Comparison of ENCODE assay signal across 8 cellular contexts in the genomic region with DNA sequence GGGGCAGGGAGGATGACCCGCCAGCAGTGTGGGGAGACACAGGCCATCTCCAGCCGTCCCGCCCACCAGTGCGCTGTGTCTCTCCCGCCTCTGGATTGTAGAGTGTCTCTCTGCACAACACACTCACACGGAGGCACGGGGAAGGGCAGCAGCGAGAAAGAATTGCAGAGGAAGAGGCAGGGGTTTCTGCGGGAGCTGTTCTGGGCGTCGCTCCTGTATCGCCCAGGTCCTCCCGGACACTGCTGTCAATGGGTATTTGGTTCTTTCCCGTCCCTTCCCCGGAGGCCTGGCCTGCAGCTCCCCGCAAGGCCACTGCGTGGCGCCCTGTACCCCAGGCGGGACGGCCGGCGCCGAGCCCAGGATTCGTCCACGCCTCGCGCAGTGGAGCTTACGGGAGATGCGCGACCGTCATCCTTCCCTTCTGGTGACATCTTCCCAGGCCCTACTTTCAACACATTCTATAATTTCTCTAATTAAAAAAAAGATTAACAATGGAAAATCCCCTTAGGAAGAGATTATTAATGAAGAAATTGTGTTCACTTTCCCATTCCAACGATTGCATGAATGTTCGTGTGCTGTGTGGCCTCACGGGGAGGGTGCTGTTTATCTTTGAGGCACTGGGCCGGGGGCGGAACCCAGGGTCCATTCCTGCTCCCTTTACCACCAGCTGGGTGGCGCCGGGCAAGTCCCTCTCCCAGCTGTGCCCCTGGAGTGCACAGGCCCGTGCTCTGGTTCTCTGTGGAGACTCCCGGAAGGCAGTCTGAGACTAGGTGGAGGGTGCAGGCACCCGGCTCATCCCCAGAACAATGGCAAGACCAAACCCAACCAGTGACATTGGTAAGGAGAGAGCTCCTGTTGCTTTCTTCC.
DNase-seq lines count a peak whose midpoint lies in the region; TF ChIP-seq lines count a peak whose summit lies in the region.

No MANE protein-coding gene starts in this region.

- H3K27me3 ChIP-seq in WERI-Rb-1 (ENCODE audit: insufficient read depth, low read depth, severe bottlenecking), result peaks cover 53% of the 10 kb centered on the region

- TF ChIP-seq CTCF in WERI-Rb-1 (IDR thresholded peaks at IDR 0.05; ENCODE audit: low read depth, low read length) (peak; percentile 99), type B pancreatic cell (conservative IDR thresholded peaks at IDR 0.05) (peak; percentile 89), lower leg skin (IDR thresholded peaks at IDR 0.05) (no peak)

- peak in 2 of 3 donors; percentile 1 to 4 for DNase-seq in stimulated activated CD4-positive, alpha-beta T cell treated with anti-CD3 and anti-CD28 coated beads, Interleukin-12 subunit alpha, Interleukin-12 subunit beta, amount 100 ng/mL, for 48 hours (ENCODE audit: low read depth in 2 of 3, low spot score in 1 of 3)
- no peak for DNase-seq in stimulated activated CD4-positive, alpha-beta T cell treated with anti-CD3 and anti-CD28 coated beads, Interleukin-4, amount 100 ng/mL, for 4 hours
- DNase-seq in WERI-Rb-1 (peak; percentile 79), iPS-NIHi7 (ENCODE audit: extremely low spot score) (peak; percentile 93), type B pancreatic cell (ENCODE audit: extremely low spot score, unreplicated experiment) (no peak), lower leg skin (ENCODE audit: low spot score in 2 of 2) (no peak), GM19240 (ENCODE audit: insufficient read length, low spot score) (no peak), A172 (ENCODE audit: low spot score) (no peak)

- H3K27ac ChIP-seq in WERI-Rb-1, result no peak overlapping the region

- H3K36me3 ChIP-seq in WERI-Rb-1, result no peaks in the 10 kb centered on the region

- no peak overlapping the region for H3K27ac Mint-ChIP-seq in type B pancreatic cell

- no peaks in the 10 kb centered on the region for H3K36me3 Mint-ChIP-seq in type B pancreatic cell

- H3K9me3 Mint-ChIP-seq in type B pancreatic cell, result no peaks in the 10 kb centered on the region

- intact Hi-C loops in lower leg skin (cut with DNase I; ENCODE audit: low total_unique reads), result no loop called here

- H3K27me3 Mint-ChIP-seq in type B pancreatic cell, result peaks cover 90% of the 10 kb centered on the region

- H3K4me3 ChIP-seq in WERI-Rb-1 (ENCODE audit: low read depth, low read length) (no peak overlapping the region), lower leg skin (ENCODE audit: low read depth, poor library complexity, severe bottlenecking) (no peak overlapping the region)

- 17 to 19% methylated on average over 37 to 40 of the region's 41 CpGs for WGBS in lower leg skin, 2 donors

- no peaks in the 10 kb centered on the region for H3K4me1 Mint-ChIP-seq in type B pancreatic cell (ENCODE audit: unreplicated experiment)

- no peak overlapping the region for H3K4me3 Mint-ChIP-seq in type B pancreatic cell

- no peaks in the 10 kb centered on the region for H3K9me3 ChIP-seq in WERI-Rb-1 (ENCODE audit: severe bottlenecking)

- no peak for TF ChIP-seq POLR2A in lower leg skin (IDR thresholded peaks at IDR 0.05)

Comparison
In these comparisons a context has a peak if more than half of its experiments do, and no peak if none do; other contexts are left out.
1. DNase-seq: peak in stimulated activated CD4-positive, alpha-beta T cell treated with anti-CD3 and anti-CD28 coated beads, Interleukin-12 subunit alpha, Interleukin-12 subunit beta, amount 100 ng/mL, for 48 hours (2 of 3), WERI-Rb-1 (single experiment) and iPS-NIHi7 (single experiment); none in stimulated activated CD4-positive, alpha-beta T cell treated with anti-CD3 and anti-CD28 coated beads, Interleukin-4, amount 100 ng/mL, for 4 hours (0 of 2), type B pancreatic cell (single experiment), lower leg skin (0 of 2), GM19240 (single experiment) and A172 (single experiment).
2. CTCF ChIP-seq: peak in WERI-Rb-1 (single experiment) and type B pancreatic cell (single experiment); none in lower leg skin (0 of 3).